Comparison of ENCODE assay signal across 17 cellular contexts in the genomic region with DNA sequence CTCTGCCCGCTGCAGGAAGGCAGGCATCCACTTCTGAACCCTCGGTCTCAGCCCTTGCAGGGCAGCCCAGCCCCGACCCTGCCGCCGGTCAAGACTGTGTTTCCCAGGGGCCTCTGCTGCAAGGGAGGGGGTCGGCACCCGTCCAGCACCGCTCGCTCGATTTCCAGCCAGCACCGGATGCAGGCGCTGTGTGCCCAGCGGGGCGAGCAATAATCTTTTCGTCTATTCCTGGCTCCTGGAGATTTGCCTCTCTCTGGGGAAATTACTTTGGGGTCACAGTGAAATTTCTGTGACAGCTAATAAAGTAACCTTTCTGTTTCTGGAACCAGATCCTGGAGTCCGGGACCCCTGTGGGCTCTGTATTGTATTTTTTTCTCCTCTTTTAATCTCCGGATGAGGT.
DNase-seq lines count a peak whose midpoint lies in the region; ATAC-seq and TF ChIP-seq lines count a peak whose summit lies in the region.
"Had no signal": no experiment of that assay in that cellular context is flagged by ENCODE, and none has a peak within 500 bp of the region (broad histone marks: within the 10 kb centered on the region; RNA-seq: fewer than 3 reads in every experiment).

No MANE protein-coding gene starts in this region.

- H3K4me1 ChIP-seq in BE2C (peaks cover 9% of the 10 kb centered on the region), left ventricle myocardium inferior (peaks cover 15% of the 10 kb centered on the region), neuronal stem cell (ENCODE audit: control insufficient read depth in 2 of 2, insufficient read depth in 1 of 2, low read depth in 1 of 2, low read length in 2 of 2) (peaks cover 0 to 7% of the 10 kb centered on the region in 2 donors)
- H3K4me1 ChIP-seq: parathyroid adenoma, stomach had no signal

- no peak overlapping the region for H4K8ac ChIP-seq in neuronal stem cell (ENCODE audit: low read depth, low read length)

- H3K36me3 ChIP-seq in BE2C (no peaks in the 10 kb centered on the region), left ventricle myocardium inferior (no peaks in the 10 kb centered on the region), neuronal stem cell (replicated peaks in 1 of 2; ENCODE audit: control insufficient read depth in 2 of 2, insufficient read depth in 2 of 2, low read length in 2 of 2) (no peaks in the 10 kb centered on the region)
- H3K36me3 ChIP-seq: esophagus squamous epithelium, stomach had no signal

- no peak overlapping the region for H3K9ac ChIP-seq in neuronal stem cell (ENCODE audit: low read depth, low read length, poor library complexity)
- H3K9ac ChIP-seq: parathyroid adenoma had no signal

- no peak overlapping the region for H3K4ac ChIP-seq in neuronal stem cell (ENCODE audit: low read length)

- no peak overlapping the region for H3K4me2 ChIP-seq in neuronal stem cell (ENCODE audit: insufficient read depth, low read length, poor library complexity, severe bottlenecking)
- H3K4me2 ChIP-seq: GM23338 had no signal

- H3K14ac ChIP-seq in neuronal stem cell (ENCODE audit: low read length): no peak overlapping the region

- H3K9me3 ChIP-seq in BE2C (no peaks in the 10 kb centered on the region), left ventricle myocardium inferior (replicated peaks) (no peaks in the 10 kb centered on the region), neuronal stem cell (replicated peaks in 1 of 2; ENCODE audit: control insufficient read depth in 2 of 2, insufficient read depth in 1 of 2, low read depth in 1 of 2, low read length in 2 of 2) (peaks cover 0 to 3% of the 10 kb centered on the region in 2 donors)
- H3K9me3 ChIP-seq: body of pancreas, esophagus squamous epithelium had no signal

- H2BK5ac ChIP-seq in neuronal stem cell (ENCODE audit: low read length): no peak overlapping the region

- H3K27me3 ChIP-seq in BE2C (no peaks in the 10 kb centered on the region), left ventricle myocardium inferior (ENCODE audit: low read depth) (peaks cover 15% of the 10 kb centered on the region), neuronal stem cell (ENCODE audit: control insufficient read depth in 3 of 3, insufficient read depth in 3 of 3, low read depth in 1 of 3, low read length in 3 of 3) (no peaks in the 10 kb centered on the region)
- H3K27me3 ChIP-seq: body of pancreas had no signal

- H2BK15ac ChIP-seq in neuronal stem cell (ENCODE audit: low read length): peak overlapping the region; percentile 25

- no peak overlapping the region for H4K91ac ChIP-seq in neuronal stem cell (ENCODE audit: low read depth, low read length, poor library complexity)

- peak overlapping the region; percentile 32; the same call in 1 of the 2 replicates for H3K4me3 ChIP-seq in BE2C (ENCODE audit: low read depth, low read length)
- H3K4me3 ChIP-seq in left ventricle myocardium inferior: peak overlapping the region; percentile 27
- H3K4me3 ChIP-seq in neuronal stem cell (ENCODE audit: low read length in 2 of 2): no peak overlapping the region
- H3K4me3 ChIP-seq: body of pancreas, GM23338, stomach had no signal

- H2BK120ac ChIP-seq in neuronal stem cell (ENCODE audit: low read depth, low read length): no peak overlapping the region

- TF ChIP-seq CTCF in BE2C (IDR thresholded peaks at IDR 0.05; ENCODE audit: low read depth, low read length) (peak; percentile 26), left ventricle myocardium inferior (IDR thresholded peaks at IDR 0.05; ENCODE audit: borderline replicate concordance) (no peak)

- peak overlapping the region; percentile 12 for H2AK5ac ChIP-seq in neuronal stem cell (ENCODE audit: low read depth, low read length)

- DNase-seq in BE2C (peak; percentile 80), left ventricle myocardium inferior (peak; percentile 67), neuronal stem cell (ENCODE audit: low spot score) (no peak), amniotic stem cell (lab: John Stamatoyannopoulos, UW) (no peak)
- no peak for DNase-seq in stimulated activated CD4-positive, alpha-beta T cell treated with anti-CD3 and anti-CD28 coated beads, Interleukin-12 subunit alpha, Interleukin-12 subunit beta, amount 100 ng/mL, for 4 hours
- no peak for DNase-seq in activated CD4-positive, alpha-beta T cell treated with anti-CD3 and anti-CD28 coated beads for 1 hour
- DNase-seq: activated B cell treated with CpG ODN at 0.5 μM for 24 hours, body of pancreas, esophagus squamous epithelium, GDM1, NCI-H1694, SHP77 treated with DMSO at 0.1 percent for 48 hours, stomach had no signal

- no peak overlapping the region for H2AFZ ChIP-seq in neuronal stem cell (ENCODE audit: low read length)
- H2AFZ ChIP-seq: GM23338, parathyroid adenoma had no signal

- H3K79me1 ChIP-seq in neuronal stem cell (ENCODE audit: low read depth, low read length): no peaks in the 10 kb centered on the region

- no peak overlapping the region for H3K23ac ChIP-seq in neuronal stem cell (ENCODE audit: low read depth, low read length, poor library complexity)

- H3K27ac ChIP-seq in left ventricle myocardium inferior (replicated peaks) (peak overlapping the region; percentile 63), neuronal stem cell (replicated peaks; ENCODE audit: low read length) (no peak overlapping the region)
- H3K27ac ChIP-seq: body of pancreas, esophagus squamous epithelium, parathyroid adenoma, stomach had no signal

- ATAC-seq in SK-N-SH treated with all-trans-retinoic acid at 6 μM for 48 hours: peak; percentile 25; the same call in 1 of the 3 replicates
- ATAC-seq in activated CD4-positive, CD25-positive, alpha-beta regulatory T cell treated with anti-CD3 and anti-CD28 coated beads, Interleukin-2, amount 50 U/mL, for 24 hours: no peak
- ATAC-seq: GM23338 had no signal

- no CpG with 5 or more reads among the region's 17 CpGs for WGBS in neuronal stem cell (ENCODE audit: extremely low coverage in 2 of 2, insufficient read length in 2 of 2, insufficient replicate concordance in 1 of 2), 2 donors

- H2BK12ac ChIP-seq in neuronal stem cell (ENCODE audit: low read length): no peak overlapping the region

- H3K18ac ChIP-seq in neuronal stem cell (ENCODE audit: low read length): peak overlapping the region; percentile 1

- intact Hi-C loops in left ventricle myocardium inferior (cut with micrococcal nuclease): no loop called here

TF ChIP-seq in SK-N-SH treated with all-trans-retinoic acid at 6 μM for 48 hours, 23 proteins besides CTCF, POLR2A, EP300 and RAD21:
- TF ChIP-seq, protein P1, sequence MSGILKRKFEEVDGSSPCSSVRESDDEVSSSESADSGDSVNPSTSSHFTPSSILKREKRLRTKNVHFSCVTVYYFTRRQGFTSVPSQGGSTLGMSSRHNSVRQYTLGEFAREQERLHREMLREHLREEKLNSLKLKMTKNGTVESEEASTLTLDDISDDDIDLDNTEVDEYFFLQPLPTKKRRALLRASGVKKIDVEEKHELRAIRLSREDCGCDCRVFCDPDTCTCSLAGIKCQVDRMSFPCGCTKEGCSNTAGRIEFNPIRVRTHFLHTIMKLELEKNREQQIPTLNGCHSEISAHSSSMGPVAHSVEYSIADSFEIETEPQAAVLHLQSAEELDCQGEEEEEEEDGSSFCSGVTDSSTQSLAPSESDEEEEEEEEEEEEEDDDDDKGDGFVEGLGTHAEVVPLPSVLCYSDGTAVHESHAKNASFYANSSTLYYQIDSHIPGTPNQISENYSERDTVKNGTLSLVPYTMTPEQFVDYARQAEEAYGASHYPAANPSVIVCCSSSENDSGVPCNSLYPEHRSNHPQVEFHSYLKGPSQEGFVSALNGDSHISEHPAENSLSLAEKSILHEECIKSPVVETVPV (CRISPR knock-in tag; IDR thresholded peaks at IDR 0.05): no peak
- TF ChIP-seq ESRRG (CRISPR knock-in tag; IDR thresholded peaks at IDR 0.05) (no peak), BACH2 (CRISPR knock-in tag; IDR thresholded peaks at IDR 0.05; ENCODE audit: borderline replicate concordance) (no peak), ZNF565 (CRISPR knock-in tag; conservative IDR thresholded peaks at IDR 0.05; ENCODE audit: low read depth) (no peak)
- TF ChIP-seq, protein P2, sequence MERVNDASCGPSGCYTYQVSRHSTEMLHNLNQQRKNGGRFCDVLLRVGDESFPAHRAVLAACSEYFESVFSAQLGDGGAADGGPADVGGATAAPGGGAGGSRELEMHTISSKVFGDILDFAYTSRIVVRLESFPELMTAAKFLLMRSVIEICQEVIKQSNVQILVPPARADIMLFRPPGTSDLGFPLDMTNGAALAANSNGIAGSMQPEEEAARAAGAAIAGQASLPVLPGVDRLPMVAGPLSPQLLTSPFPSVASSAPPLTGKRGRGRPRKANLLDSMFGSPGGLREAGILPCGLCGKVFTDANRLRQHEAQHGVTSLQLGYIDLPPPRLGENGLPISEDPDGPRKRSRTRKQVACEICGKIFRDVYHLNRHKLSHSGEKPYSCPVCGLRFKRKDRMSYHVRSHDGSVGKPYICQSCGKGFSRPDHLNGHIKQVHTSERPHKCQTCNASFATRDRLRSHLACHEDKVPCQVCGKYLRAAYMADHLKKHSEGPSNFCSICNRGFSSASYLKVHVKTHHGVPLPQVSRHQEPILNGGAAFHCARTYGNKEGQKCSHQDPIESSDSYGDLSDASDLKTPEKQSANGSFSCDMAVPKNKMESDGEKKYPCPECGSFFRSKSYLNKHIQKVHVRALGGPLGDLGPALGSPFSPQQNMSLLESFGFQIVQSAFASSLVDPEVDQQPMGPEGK (CRISPR knock-in tag; IDR thresholded peaks at IDR 0.05; ENCODE audit: borderline replicate concordance): no peak

Comparison
In these comparisons a context has a peak if more than half of its experiments do, and no peak if none do; other contexts are left out.
1. DNase-seq: peak in BE2C (single experiment) and left ventricle myocardium inferior (single experiment); none in neuronal stem cell (single experiment), stimulated activated CD4-positive, alpha-beta T cell treated with anti-CD3 and anti-CD28 coated beads, Interleukin-12 subunit alpha, Interleukin-12 subunit beta, amount 100 ng/mL, for 4 hours (single experiment), amniotic stem cell (single experiment) and activated CD4-positive, alpha-beta T cell treated with anti-CD3 and anti-CD28 coated beads for 1 hour (single experiment).
2. H3K4me3 ChIP-seq: peak in BE2C (single experiment) and left ventricle myocardium inferior (single experiment); none in neuronal stem cell (0 of 2).